9 cellular contexts compared by ENCODE assay signal in genomic region chr20:20480689-20481088, GRCh38.
DNase-seq lines count a peak whose midpoint lies in the region; ATAC-seq and TF ChIP-seq lines count a peak whose summit lies in the region.
"Had no signal": no experiment of that assay in that cellular context is flagged by ENCODE, and none has a peak within 500 bp of the region (broad histone marks: within the 10 kb centered on the region; RNA-seq: fewer than 3 reads in every experiment).

No MANE protein-coding gene starts in this region.

- no peak for ATAC-seq in HG02623 (IDR thresholded peaks at IDR 0.05; ENCODE audit: unreplicated experiment)

- TF ChIP-seq CTCF in epithelial cell of esophagus (IDR thresholded peaks at IDR 0.05; ENCODE audit: insufficient read depth, low read depth, low read length, missing control alignments) (no peak), retinal pigment epithelial cell (conservative IDR thresholded peaks at IDR 0.05; ENCODE audit: low read depth, low read length) (no peak)

- H3K4me3 ChIP-seq in epithelial cell of esophagus (ENCODE audit: low read length), result no peak overlapping the region
- no peak overlapping the region for H3K4me3 ChIP-seq in retinal pigment epithelial cell (ENCODE audit: low read length)

- DNase-seq in GM03348 (ENCODE audit: low spot score) (peak; percentile 55), MV-4-11 (lab: John Stamatoyannopoulos, UW) (peak; percentile 66), epithelial cell of esophagus (ENCODE audit: low read depth) (peak; percentile 88), retinal pigment epithelial cell (ENCODE audit: low read depth) (peak; percentile 54), NCI-H748 (lab: John Stamatoyannopoulos, UW; ENCODE audit: unreplicated experiment) (no peak)
- no peak for DNase-seq in activated effector memory CD4-positive, alpha-beta T cell treated with Interleukin-2 at 50 U/mL for 16 hours
- DNase-seq: MM.1S, SW 1271 had no signal

Comparison
In these comparisons a context has a peak if more than half of its experiments do, and no peak if none do; other contexts are left out.
1. DNase-seq: peak in GM03348 (single experiment), MV-4-11 (single experiment), epithelial cell of esophagus (single experiment) and retinal pigment epithelial cell (single experiment); none in activated effector memory CD4-positive, alpha-beta T cell treated with Interleukin-2 at 50 U/mL for 16 hours (single experiment) and NCI-H748 (single experiment).